Comparison of ENCODE assay signal across 8 cellular contexts in genomic region chr12:8078400-8078799, GRCh38. TPM values are rescaled to one million over a fixed set of nuclear protein-coding genes. Genes with fewer than 3 reads are reported as not detected.
DNase-seq lines count a peak whose midpoint lies in the region; ATAC-seq, FAIRE-seq and TF ChIP-seq lines count a peak whose summit lies in the region.

No MANE protein-coding gene starts in this region.

- no peak overlapping the region for H3K4me3 ChIP-seq in brain microvascular endothelial cell (ENCODE audit: low read depth, low read length)

- H3K27me3 ChIP-seq in brain microvascular endothelial cell (replicated peaks): no peaks in the 10 kb centered on the region

- in situ Hi-C loops in brain microvascular endothelial cell (cut with HindIII; ENCODE audit: low pct_ligation_motif_present, low sequenced_read_pairs): no loop called here

- H3K27ac ChIP-seq in brain microvascular endothelial cell: no peak overlapping the region

- H3K36me3 ChIP-seq in brain microvascular endothelial cell (replicated peaks): no peaks in the 10 kb centered on the region

- DNase-seq in D721Med (ENCODE audit: insufficient read length, low spot score) (no peak), LoVo (ENCODE audit: low spot score) (peak; percentile 47), T-helper 22 cell (ENCODE audit: low read depth) (peak; percentile 39), brain microvascular endothelial cell (peak; percentile 63), myocyte (ENCODE audit: low read depth) (peak; percentile 58)

- FAIRE-seq in D721Med (lab: Jason Lieb, UNC): no peak

- peak; percentile 39 for TF ChIP-seq CTCF in D721Med (IDR thresholded peaks at IDR 0.05; ENCODE audit: insufficient read depth, missing control alignments)
- peak; percentile 73 for TF ChIP-seq CTCF in brain microvascular endothelial cell (IDR thresholded peaks at IDR 0.05; ENCODE audit: low read depth, low read length, missing control alignments)

- ATAC-seq in HG02623 (IDR thresholded peaks at IDR 0.05; ENCODE audit: unreplicated experiment) (no peak), GM18868 (IDR thresholded peaks at IDR 0.05; ENCODE audit: unreplicated experiment) (no peak), GM18870 (IDR thresholded peaks at IDR 0.05; ENCODE audit: unreplicated experiment) (no peak)

RNA-seq across cellular contexts. Expression of gene NECAP1, which starts 3.7 kb away (rescaled TPM):
- 53.1 and 55.7 TPM in 2 replicates for total RNA-seq in myocyte
- polyA plus RNA-seq in myocyte (2012): 25.2 TPM

RNA-seq across cellular contexts. Expression of gene C3AR1, which starts 12.2 kb away (rescaled TPM):
- 0.08 TPM in 1 of 2 replicates, not detected in the other for total RNA-seq in myocyte
- polyA plus RNA-seq in myocyte (2012): 0.15 TPM

RNA-seq across cellular contexts. Expression of gene CLEC4A, which starts 45.0 kb away (rescaled TPM):
- 1.4 TPM in 1 of 2 replicates, not detected in the other for total RNA-seq in myocyte
- polyA plus RNA-seq in myocyte (2012): 0.62 TPM

RNA-seq across cellular contexts. Expression of gene FOXJ2, which starts 45.9 kb away (rescaled TPM):
- 8.4 and 11.9 TPM in 2 replicates for total RNA-seq in myocyte
- 12.1 TPM for polyA plus RNA-seq in myocyte (2012)
